In genomic region chr1:204446413-204447111, GRCh38 we compare ENCODE assay signal across 8 cellular contexts. TPM values are rescaled to one million over a fixed set of nuclear protein-coding genes. Genes with fewer than 3 reads are reported as not detected.
DNase-seq lines count a peak whose midpoint lies in the region; ATAC-seq and TF ChIP-seq lines count a peak whose summit lies in the region.

No MANE protein-coding gene starts in this region.

- peak; percentile 88 for TF ChIP-seq CTCF in GM12864 (IDR thresholded peaks at IDR 0.05; ENCODE audit: low read depth, low read length, missing control alignments)
- peak; percentile 60 for TF ChIP-seq CTCF in coronary artery (IDR thresholded peaks at IDR 0.05)
- peak; percentile 81 for TF ChIP-seq CTCF in liver (IDR thresholded peaks at IDR 0.05; ENCODE audit: low read depth, low read length, missing input control)

- H3K4me3 ChIP-seq in GM12864 (ENCODE audit: low read depth, low read length) = no peak overlapping the region
- no peak overlapping the region for H3K4me3 ChIP-seq in coronary artery
- H3K4me3 ChIP-seq in liver (ENCODE audit: low read depth in 1 of 3, low read length in 3 of 3) = no peak overlapping the region

- H3K27ac ChIP-seq in coronary artery = peak overlapping the region in 1 of 2 donors; percentile 11
- H3K27ac ChIP-seq in liver (ENCODE audit: low read depth in 1 of 2, low read length in 2 of 2) = no peak overlapping the region

- H3K9me3 ChIP-seq in liver (ENCODE audit: control insufficient read depth in 4 of 4, low read length in 3 of 4) = no peaks in the 10 kb centered on the region

- TF ChIP-seq RAD21 in liver (IDR thresholded peaks at IDR 0.05) = peak; percentile 89 to 96

- no peak overlapping the region for H3K9ac ChIP-seq in liver (ENCODE audit: low read depth in 1 of 2, low read length in 2 of 2)

- ATAC-seq in HG03342 (IDR thresholded peaks at IDR 0.05; ENCODE audit: unreplicated experiment) (peak; percentile 67), GM21381 (IDR thresholded peaks at IDR 0.05; ENCODE audit: unreplicated experiment) (no peak)

- peaks cover 0 to 7% (median 0%) of the 10 kb centered on the region in 4 donors for H3K36me3 ChIP-seq in liver (ENCODE audit: control insufficient read depth in 4 of 4, insufficient read depth in 3 of 4, low read depth in 1 of 4, low read length in 3 of 4)

- peaks cover 10 to 30% (median 22%) of the 10 kb centered on the region in 4 donors for H3K4me1 ChIP-seq in liver (ENCODE audit: control insufficient read depth in 4 of 4, insufficient read depth in 4 of 4, low read length in 3 of 4)

- no peak for DNase-seq in GM12864 (ENCODE audit: low read depth)
- DNase-seq in NCI-H510A treated with DMSO at 0.1 percent for 48 hours (lab: John Stamatoyannopoulos, UW) = peak; percentile 91
- DNase-seq in activated CD4-positive, alpha-beta T cell treated with anti-CD3 and anti-CD28 coated beads, Interleukin-2, amount 50 U/mL, for 1 hour = peak; percentile 78
- peak; percentile 80 for DNase-seq in coronary artery (ENCODE audit: low spot score)
- peak in 2 of 3 donors; percentile 46 to 70 for DNase-seq in stimulated activated CD4-positive, alpha-beta T cell treated with anti-CD3 and anti-CD28 coated beads, TNF-alpha, amount 100 ng/mL, for 48 hours (ENCODE audit: low read depth in 3 of 3)

- no peaks in the 10 kb centered on the region for H3K27me3 ChIP-seq in liver (ENCODE audit: control insufficient read depth in 4 of 4, insufficient read depth in 4 of 4, low read length in 3 of 4)

- WGBS in liver = 51% methylated on average over 11 of the region's 11 CpGs

TF ChIP-seq in liver, 16 proteins besides CTCF, POLR2A, EP300 and RAD21:
- TF ChIP-seq YY1 (IDR thresholded peaks at IDR 0.05) (no peak), FOXA2 (IDR thresholded peaks at IDR 0.05) (no peak), NR2F2 (IDR thresholded peaks at IDR 0.05) (no peak), HNF4G (IDR thresholded peaks at IDR 0.05) (no peak), RXRA (IDR thresholded peaks at IDR 0.05) (no peak), HNF4A (conservative IDR thresholded peaks at IDR 0.05) (no peak), FOXA1 (IDR thresholded peaks at IDR 0.05) (no peak), MAX (IDR thresholded peaks at IDR 0.05) (no peak), SP1 (IDR thresholded peaks at IDR 0.05) (no peak), EGR1 (IDR thresholded peaks at IDR 0.05; ENCODE audit: low read depth in 2 of 2) (no peak), ZBTB33 (IDR thresholded peaks at IDR 0.05) (no peak), TAF1 (conservative IDR thresholded peaks at IDR 0.05) (no peak)
- TF ChIP-seq, protein P1, sequence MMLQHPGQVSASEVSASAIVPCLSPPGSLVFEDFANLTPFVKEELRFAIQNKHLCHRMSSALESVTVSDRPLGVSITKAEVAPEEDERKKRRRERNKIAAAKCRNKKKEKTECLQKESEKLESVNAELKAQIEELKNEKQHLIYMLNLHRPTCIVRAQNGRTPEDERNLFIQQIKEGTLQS (IDR thresholded peaks at IDR 0.05) = no peak
TF ChIP-seq in liver: peak in this region for 0.

RNA-seq across cellular contexts. Expression of gene PPP1R15B, which starts 34.9 kb away (rescaled TPM):
- 10 to 100 TPM; 36.7 to 54.0 TPM for total RNA-seq in liver
- polyA plus RNA-seq in liver = 10 to 100 TPM; 13.0 to 15.5 TPM

RNA-seq across cellular contexts. Expression of gene PIK3C2B, which starts 48.0 kb away (rescaled TPM):
- total RNA-seq in liver = 10 to 100 TPM in 1 of 2 donors, 1 to 10 TPM in 1; 6.8 to 14.9 TPM
- 1 to 10 TPM; 2.8 to 4.1 TPM for polyA plus RNA-seq in liver
